31 cellular contexts compared by ENCODE assay signal in genomic region chr6:14107000-14107399, GRCh38.
"Had no signal": no experiment of that assay in that cellular context is flagged by ENCODE, and none has a peak within 500 bp of the region (broad histone marks: within the 10 kb centered on the region; RNA-seq: fewer than 3 reads in every experiment).

No MANE protein-coding gene starts in this region.

- H2AFZ ChIP-seq: hepatocyte had no signal

- H3K4me3 Mint-ChIP-seq: activated naive CD8-positive, alpha-beta T cell treated with anti-CD3 and anti-CD28 coated beads, Interleukin-2, amount 10 ng/mL, durations not matched to agents 7 days and 5 days; activated T-cell treated with anti-CD3 and anti-CD28 coated beads, Interleukin-2, amount 50 U/mL, for 24 hours; neural crest cell had no signal

- DNase-seq: activated CD4-positive, alpha-beta T cell treated with anti-CD3 and anti-CD28 coated beads for 4 hours; activated CD4-positive, alpha-beta T cell treated with anti-CD3 and anti-CD28 coated beads, Interleukin-2, amount 50 U/mL, for 48 hours; activated CD8-positive, alpha-beta memory T cell treated with anti-CD3 and anti-CD28 coated beads, Interleukin-2, amount 50 U/mL, for 4 hours; activated naive CD4-positive, alpha-beta T cell; activated naive CD8-positive, alpha-beta T cell treated with anti-CD3 and anti-CD28 coated beads, Interleukin-2, amount 10 ng/mL, durations not matched to agents 7 days and 5 days; activated T-cell treated with anti-CD3 and anti-CD28 coated beads, Interleukin-2, amount 50 U/mL, for 24 hours; amniotic stem cell; brain microvascular endothelial cell; dorsolateral prefrontal cortex; effector memory CD4-positive, alpha-beta T cell; islet precursor cell; left ventricle myocardium superior; nucleus accumbens; pancreas; retina; stimulated activated CD4-positive, alpha-beta T cell treated with anti-CD3 and anti-CD28 coated beads, Interleukin-12 subunit alpha, Interleukin-12 subunit beta, amount 100 ng/mL, for 4 hours; stimulated activated CD4-positive, alpha-beta T cell treated with anti-CD3 and anti-CD28 coated beads, Interleukin-4, amount 100 ng/mL, for 1 hour; stomach; thyroid gland; upper lobe of left lung had no signal

- H3K4me3 ChIP-seq: coronary artery, dorsolateral prefrontal cortex, gastroesophageal sphincter, hepatocyte, pancreas, prostate gland, skin epidermis, stomach, thyroid gland, upper lobe of left lung, vagina had no signal

- H3K79me2 ChIP-seq: hepatocyte had no signal

- H3K4me2 ChIP-seq: hepatocyte had no signal

- H3K4me1 Mint-ChIP-seq: neural crest cell had no signal

- H3K27me3 ChIP-seq: brain microvascular endothelial cell, hepatocyte, pancreas, thyroid gland, upper lobe of left lung, vagina had no signal

- H3K36me3 ChIP-seq: brain microvascular endothelial cell, gastroesophageal sphincter, pancreas, prostate gland, stomach, thyroid gland, upper lobe of left lung, vagina had no signal

- ATAC-seq: gastroesophageal sphincter; left ventricle myocardium superior; pancreas; sciatic nerve; stimulated activated effector memory CD8-positive, alpha-beta T cell treated with anti-CD3 and anti-CD28 coated beads, Interleukin-12 subunit alpha, Interleukin-12 subunit beta, amount 100 ng/mL, for 72 hours had no signal

- H3K9me3 ChIP-seq: pancreas, prostate gland, thyroid gland, vagina had no signal

- FAIRE-seq: astrocyte, endothelial cell of umbilical vein, pancreas had no signal

- H3K27ac Mint-ChIP-seq: activated naive CD8-positive, alpha-beta T cell treated with anti-CD3 and anti-CD28 coated beads, Interleukin-2, amount 10 ng/mL, durations not matched to agents 7 days and 5 days; activated T-cell treated with anti-CD3 and anti-CD28 coated beads, Interleukin-2, amount 50 U/mL, for 24 hours had no signal

- H3K4me1 ChIP-seq: gastroesophageal sphincter, pancreas, prostate gland, vagina had no signal

- H3K27ac ChIP-seq: brain microvascular endothelial cell, coronary artery, dorsolateral prefrontal cortex, gastroesophageal sphincter, hepatocyte, pancreas, prostate gland, skin epidermis, stomach, thyroid gland, upper lobe of left lung, vagina had no signal
